8 cellular contexts compared by ENCODE assay signal in genomic region chr7:139482662-139483466, GRCh38. TPM values are rescaled to one million over a fixed set of nuclear protein-coding genes. Genes with fewer than 3 reads are reported as not detected.
DNase-seq lines count a peak whose midpoint lies in the region; ATAC-seq and TF ChIP-seq lines count a peak whose summit lies in the region.

No MANE protein-coding gene starts in this region.

- no peak overlapping the region for H3K27ac Mint-ChIP-seq in activated CD4-positive, alpha-beta T cell treated with anti-CD3 and anti-CD28 coated beads, Interleukin-2, amount 10 ng/mL, durations not matched to agents 7 days and 5 days

- peaks cover 2% of the 10 kb centered on the region for H3K36me3 Mint-ChIP-seq in activated CD4-positive, alpha-beta T cell treated with anti-CD3 and anti-CD28 coated beads, Interleukin-2, amount 10 ng/mL, durations not matched to agents 7 days and 5 days (ENCODE audit: low read depth)

- peak; percentile 5 for ATAC-seq in HG02884 (IDR thresholded peaks at IDR 0.05; ENCODE audit: unreplicated experiment)
- peak in 6 of 8 donors; percentile 42 to 70 (median 60) for ATAC-seq in heart right ventricle

- H3K4me1 Mint-ChIP-seq in activated CD4-positive, alpha-beta T cell treated with anti-CD3 and anti-CD28 coated beads, Interleukin-2, amount 10 ng/mL, durations not matched to agents 7 days and 5 days = peaks cover 6% of the 10 kb centered on the region

- TF ChIP-seq CTCF in heart right ventricle (IDR thresholded peaks at IDR 0.05) (no peak), retinal pigment epithelial cell (conservative IDR thresholded peaks at IDR 0.05; ENCODE audit: low read depth, low read length) (no peak)

- CTCF ChIA-PET in activated CD4-positive, alpha-beta T cell treated with anti-CD3 and anti-CD28 coated beads, Interleukin-2, amount 10 ng/mL, durations not matched to agents 7 days and 5 days (lab: Charles Lee) = interaction anchor here (0.6 to 1.2 kb wide), 4 partner anchors 9 to 70 kb away, joined by 3 read pairs; no protein-coding TSS in a partner anchor

- H3K4me3 Mint-ChIP-seq in activated CD4-positive, alpha-beta T cell treated with anti-CD3 and anti-CD28 coated beads, Interleukin-2, amount 10 ng/mL, durations not matched to agents 7 days and 5 days = peak overlapping the region; percentile 51

- peaks cover 21 to 80% (median 74%) of the 10 kb centered on the region in 7 donors for H3K27me3 ChIP-seq in heart right ventricle

- no peaks in the 10 kb centered on the region for H3K36me3 ChIP-seq in heart right ventricle

- intact Hi-C loops in heart right ventricle (cut with DNase I) = loop anchor here in 1 of 10 donors (1.0 kb wide), 1 partner anchor 19 kb away; no protein-coding TSS in a partner anchor

- peaks cover 4 to 16% (median 14%) of the 10 kb centered on the region in 9 donors for H3K4me1 ChIP-seq in heart right ventricle

- DNase-seq in NCI-H1417 (lab: John Stamatoyannopoulos, UW) (peak in 2 of 3 experiments; percentile 25 to 87), NCI-H1417 treated with DMSO at 0.1 percent for 48 hours (lab: John Stamatoyannopoulos, UW) (no peak), heart right ventricle (no peak), retinal pigment epithelial cell (ENCODE audit: low read depth) (no peak), NCI-H446 treated with DMSO at 0.1 percent for 48 hours (lab: John Stamatoyannopoulos, UW) (no peak), LoVo (ENCODE audit: low spot score) (no peak)
- DNase-seq in activated CD4-positive, alpha-beta T cell treated with anti-CD3 and anti-CD28 coated beads, Interleukin-2, amount 10 ng/mL, durations not matched to agents 7 days and 5 days = peak; percentile 12

- WGBS in heart right ventricle, 2 donors = 2% methylated on average over 83 to 90 of the region's 90 CpGs

- H3K9me3 Mint-ChIP-seq in activated CD4-positive, alpha-beta T cell treated with anti-CD3 and anti-CD28 coated beads, Interleukin-2, amount 10 ng/mL, durations not matched to agents 7 days and 5 days = no peaks in the 10 kb centered on the region

- H3K27ac ChIP-seq in heart right ventricle = no peak overlapping the region

- peaks cover 50% of the 10 kb centered on the region for H3K27me3 Mint-ChIP-seq in activated CD4-positive, alpha-beta T cell treated with anti-CD3 and anti-CD28 coated beads, Interleukin-2, amount 10 ng/mL, durations not matched to agents 7 days and 5 days

- no peaks in the 10 kb centered on the region for H3K9me3 ChIP-seq in heart right ventricle

- POLR2A ChIA-PET in activated CD4-positive, alpha-beta T cell treated with anti-CD3 and anti-CD28 coated beads, Interleukin-2, amount 10 ng/mL, durations not matched to agents 7 days and 5 days (lab: Charles Lee) = no interaction called here

- H3K4me3 ChIP-seq in heart right ventricle (peak overlapping the region in 8 of 10 donors; percentile 21 to 53 (median 37)), retinal pigment epithelial cell (ENCODE audit: low read length) (peak overlapping the region; percentile 23)

RNA-seq across cellular contexts. Expression of gene KLRG2, which starts 0.6 kb away (rescaled TPM):
- not detected for total RNA-seq in activated CD4-positive, alpha-beta T cell treated with anti-CD3 and anti-CD28 coated beads, Interleukin-2, amount 10 ng/mL, durations not matched to agents 7 days and 5 days
- under 1 TPM in 1 of 10 donors, not detected in 9; 0.11 TPM for total RNA-seq in heart right ventricle
- polyA plus RNA-seq in heart right ventricle = not detected

RNA-seq across cellular contexts. Expression of gene CLEC2L, which starts 40.6 kb away (rescaled TPM):
- not detected for total RNA-seq in activated CD4-positive, alpha-beta T cell treated with anti-CD3 and anti-CD28 coated beads, Interleukin-2, amount 10 ng/mL, durations not matched to agents 7 days and 5 days
- total RNA-seq in heart right ventricle = under 1 TPM in 2 of 10 donors, not detected in 8; 0.28 to 0.97 TPM
- polyA plus RNA-seq in heart right ventricle = under 1 TPM in 1 of 2 donors, not detected in 1; 0.03 TPM

Comparison
In these comparisons a context has a peak if more than half of its experiments do, and no peak if none do; other contexts are left out.
1. DNase-seq: peak in NCI-H1417 (2 of 3) and activated CD4-positive, alpha-beta T cell treated with anti-CD3 and anti-CD28 coated beads, Interleukin-2, amount 10 ng/mL, durations not matched to agents 7 days and 5 days (single experiment); none in NCI-H1417 treated with DMSO at 0.1 percent for 48 hours (single experiment), heart right ventricle (0 of 2), retinal pigment epithelial cell (single experiment), NCI-H446 treated with DMSO at 0.1 percent for 48 hours (single experiment) and LoVo (single experiment).